In the genomic region with DNA sequence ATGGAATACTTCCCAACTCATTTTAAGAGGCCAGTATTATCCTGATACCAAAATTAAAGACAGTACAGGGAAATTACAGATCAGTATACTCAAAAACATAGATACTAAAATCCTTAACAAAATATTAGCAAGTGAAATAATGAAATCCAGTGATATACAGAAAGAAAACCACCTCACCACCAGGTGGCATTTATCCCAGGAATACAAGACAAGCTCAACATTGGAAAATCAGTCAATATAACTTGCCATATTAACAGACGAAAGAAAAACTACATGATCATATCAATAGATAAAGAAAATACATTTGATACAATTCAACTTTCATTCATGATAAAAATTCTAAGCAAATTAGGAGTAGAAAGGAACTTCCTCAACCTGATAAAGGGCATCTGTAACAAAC, we compare ENCODE assay signal across 8 cellular contexts. TPM values are rescaled to one million over a fixed set of nuclear protein-coding genes. Genes with fewer than 3 reads are reported as not detected.
DNase-seq lines count a peak whose midpoint lies in the region; ATAC-seq, FAIRE-seq and TF ChIP-seq lines count a peak whose summit lies in the region.
"Had no signal": no experiment of that assay in that cellular context is flagged by ENCODE, and none has a peak within 500 bp of the region (broad histone marks: within the 10 kb centered on the region; RNA-seq: fewer than 3 reads in every experiment).

No MANE protein-coding gene starts in this region.

- CTCF ChIA-PET in MCF 10A (lab: Yijun Ruan, JAX) = interaction anchor here (0.7 to 7.3 kb wide), 19 partner anchors 9 to 344 kb away, joined by 3 to 70 read pairs (median 6); no protein-coding TSS in a partner anchor

- H3K4me3 ChIP-seq in pancreas = no peak overlapping the region

- no peak overlapping the region for H3K27ac ChIP-seq in pancreas

- no peaks in the 10 kb centered on the region for H3K4me1 ChIP-seq in pancreas

- TF ChIP-seq CTCF in MCF 10A (IDR thresholded peaks at IDR 0.05; ENCODE audit: unreplicated experiment) (peak; percentile 39), pancreas (IDR thresholded peaks at IDR 0.05) (peak in 2 of 4 donors; percentile 21 to 24)

- POLR2A ChIA-PET in MCF 10A (lab: Yijun Ruan, JAX) = interaction anchor here (0.6 to 2.0 kb wide), 15 partner anchors 9 to 342 kb away, joined by 3 to 16 read pairs (median 4); no protein-coding TSS in a partner anchor

- no peaks in the 10 kb centered on the region for H3K4me1 Mint-ChIP-seq in MCF 10A (ENCODE audit: insufficient read depth, unreplicated experiment)
- H3K4me1 Mint-ChIP-seq in natural killer cell treated with Interleukin-12 subunit alpha and Interleukin-12 subunit beta and Interleukin-15 and Interleukin-18, amount 100 ng/mL, for 72 hours (ENCODE audit: low read depth in 2 of 2) = peaks cover 26 to 27% of the 10 kb centered on the region in 2 donors

- H3K27me3 ChIP-seq in pancreas = no peaks in the 10 kb centered on the region

- FAIRE-seq in pancreas (lab: Jason Lieb, UNC) = peak; percentile 43

- H3K27me3 Mint-ChIP-seq in MCF 10A (ENCODE audit: insufficient read depth, unreplicated experiment) = no peaks in the 10 kb centered on the region
- H3K27me3 Mint-ChIP-seq in natural killer cell treated with Interleukin-12 subunit alpha and Interleukin-12 subunit beta and Interleukin-15 and Interleukin-18, amount 100 ng/mL, for 72 hours = no peaks in the 10 kb centered on the region

- BruUV-seq in MCF 10A (replicated peaks; lab: Mats Ljungman, UMichigan) = no TSS peak

- no peak for ATAC-seq in pancreas
- ATAC-seq in natural killer cell treated with Interleukin-12 subunit alpha and Interleukin-12 subunit beta and Interleukin-15 and Interleukin-18, amount 100 ng/mL, for 72 hours = no peak

- intact Hi-C loops in MCF 10A (cut with micrococcal nuclease) = loop anchor here (1.0 to 2.0 kb wide), 2 partner anchors 34 to 82 kb away; no protein-coding TSS in a partner anchor
- intact Hi-C loops in pancreas (cut with DNase I) = no loop called here

- no peaks in the 10 kb centered on the region for H3K9me3 ChIP-seq in pancreas

- 3 to 8% methylated on average over 1 of the region's 1 CpG for WGBS in pancreas, 2 donors

- no peak overlapping the region for H3K27ac Mint-ChIP-seq in MCF 10A (ENCODE audit: low read depth, unreplicated experiment)
- H3K27ac Mint-ChIP-seq in natural killer cell treated with Interleukin-12 subunit alpha and Interleukin-12 subunit beta and Interleukin-15 and Interleukin-18, amount 100 ng/mL, for 72 hours = no peak overlapping the region

- DNase-seq in EL (peak; percentile 57), LHCN-M2 (ENCODE audit: low read depth) (peak; percentile 56), MCF 10A (ENCODE audit: unreplicated experiment) (peak; percentile 71), pancreas (no peak), ecto neural progenitor cell (ENCODE audit: low spot score) (no peak), NCI-H2227 (lab: John Stamatoyannopoulos, UW; ENCODE audit: unreplicated experiment) (no peak)
- DNase-seq in natural killer cell treated with Interleukin-12 subunit alpha and Interleukin-12 subunit beta and Interleukin-15 and Interleukin-18, amount 100 ng/mL, for 72 hours (ENCODE audit: low spot score) = no peak
- DNase-seq: naive B cell had no signal

- no peak overlapping the region for H3K4me3 Mint-ChIP-seq in MCF 10A (ENCODE audit: unreplicated experiment)
- H3K4me3 Mint-ChIP-seq in natural killer cell treated with Interleukin-12 subunit alpha and Interleukin-12 subunit beta and Interleukin-15 and Interleukin-18, amount 100 ng/mL, for 72 hours = no peak overlapping the region
- H3K4me3 Mint-ChIP-seq: naive B cell had no signal

- no peaks in the 10 kb centered on the region for H3K36me3 ChIP-seq in pancreas

- H3K36me3 Mint-ChIP-seq in MCF 10A (ENCODE audit: insufficient read depth, unreplicated experiment) = peaks cover 7% of the 10 kb centered on the region
- H3K36me3 Mint-ChIP-seq in natural killer cell treated with Interleukin-12 subunit alpha and Interleukin-12 subunit beta and Interleukin-15 and Interleukin-18, amount 100 ng/mL, for 72 hours = no peaks in the 10 kb centered on the region
- H3K36me3 Mint-ChIP-seq: naive B cell had no signal

- no peaks in the 10 kb centered on the region for H3K9me3 Mint-ChIP-seq in MCF 10A (ENCODE audit: unreplicated experiment)
- no peaks in the 10 kb centered on the region for H3K9me3 Mint-ChIP-seq in natural killer cell treated with Interleukin-12 subunit alpha and Interleukin-12 subunit beta and Interleukin-15 and Interleukin-18, amount 100 ng/mL, for 72 hours
- H3K9me3 Mint-ChIP-seq: naive B cell had no signal

RNA-seq across cellular contexts. Expression of a gene that starts 6.7 kb away (rescaled TPM):
- 0.06 and 0.40 TPM in 2 replicates for total RNA-seq in LHCN-M2 (2014; rRNA removed)
- 0.02 TPM for polyA plus RNA-seq in LHCN-M2 (2012)
- total RNA-seq in MCF 10A (2022) = 32.9 and 47.1 TPM in 2 replicates
- total RNA-seq in pancreas = 1 to 10 TPM in 3 of 6 donors, under 1 TPM in 3; 0.19 to 3.0 (median 0.83) TPM
- polyA plus RNA-seq in pancreas = 1 to 10 TPM; 1.3 to 2.4 TPM
- 10 to 100 TPM; 22.2 to 33.3 TPM for total RNA-seq in natural killer cell treated with Interleukin-12 subunit alpha and Interleukin-12 subunit beta and Interleukin-15 and Interleukin-18, amount 100 ng/mL, for 72 hours

RNA-seq across cellular contexts. Expression of a gene that starts 35.0 kb away (rescaled TPM):
- total RNA-seq in LHCN-M2 (2014; rRNA removed) = 80.7 and 81.2 TPM in 2 replicates
- 63.8 TPM for polyA plus RNA-seq in LHCN-M2 (2012)
- 40.9 and 48.1 TPM in 2 replicates for total RNA-seq in MCF 10A (2022)
- 10 to 100 TPM; 17.4 to 28.0 (median 23.6) TPM for total RNA-seq in pancreas
- polyA plus RNA-seq in pancreas = 10 to 100 TPM; 25.6 to 28.4 TPM
- total RNA-seq in natural killer cell treated with Interleukin-12 subunit alpha and Interleukin-12 subunit beta and Interleukin-15 and Interleukin-18, amount 100 ng/mL, for 72 hours = 1 to 10 TPM in 1 of 2 donors, under 1 TPM in 1; 1.00 to 1.3 TPM

RNA-seq across cellular contexts. Expression of a gene that starts 49.5 kb away (rescaled TPM):
- not detected in 2 replicates for total RNA-seq in LHCN-M2 (2014; rRNA removed)
- polyA plus RNA-seq in LHCN-M2 (2012) = not detected
- 0.39 and 0.44 TPM in 2 replicates for total RNA-seq in MCF 10A (2022)
- 1 to 10 TPM in 1 of 6 donors, under 1 TPM in 3, not detected in 2; 0.67 to 1.1 (median 0.90) TPM for total RNA-seq in pancreas
- 1 to 10 TPM in 1 of 2 donors, under 1 TPM in 1; 0.23 to 1.1 TPM for polyA plus RNA-seq in pancreas
- 10 to 100 TPM; 33.5 to 47.0 TPM for total RNA-seq in natural killer cell treated with Interleukin-12 subunit alpha and Interleukin-12 subunit beta and Interleukin-15 and Interleukin-18, amount 100 ng/mL, for 72 hours

RNA-seq across cellular contexts. Expression of a gene that starts 56.6 kb away (rescaled TPM):
- total RNA-seq in LHCN-M2 (2014; rRNA removed) (105 and 118 TPM in 2 replicates), MCF 10A (2022) (72.1 and 84.1 TPM in 2 replicates), pancreas (10 to 100 TPM; 34.0 to 68.1 (median 42.3) TPM)
- polyA plus RNA-seq in LHCN-M2 (2012) = 71.1 TPM
- 10 to 100 TPM; 63.1 to 66.8 TPM for polyA plus RNA-seq in pancreas
- total RNA-seq in natural killer cell treated with Interleukin-12 subunit alpha and Interleukin-12 subunit beta and Interleukin-15 and Interleukin-18, amount 100 ng/mL, for 72 hours = 100 to 1,000 TPM in 1 of 2 donors, 10 to 100 TPM in 1; 84.4 to 196 TPM

Comparison
In these comparisons a context has a peak if more than half of its experiments do, and no peak if none do; other contexts are left out.
1. DNase-seq: peak in EL (single experiment), LHCN-M2 (single experiment) and MCF 10A (single experiment); none in pancreas (0 of 6), ecto neural progenitor cell (single experiment), NCI-H2227 (single experiment) and natural killer cell treated with Interleukin-12 subunit alpha and Interleukin-12 subunit beta and Interleukin-15 and Interleukin-18, amount 100 ng/mL, for 72 hours (single experiment).
2. RNA of a gene that starts 35.0 kb away (total RNA-seq): 80.7 to 81.2 TPM in LHCN-M2, 40.9 to 48.1 TPM in MCF 10A and 17.4 to 28.0 TPM in pancreas; 1.00 to 1.3 TPM in natural killer cell treated with Interleukin-12 subunit alpha and Interleukin-12 subunit beta and Interleukin-15 and Interleukin-18, amount 100 ng/mL, for 72 hours; every median in the first group is over 4 times any median in the second.
3. RNA of a gene that starts 49.5 kb away (total RNA-seq): 33.5 to 47.0 TPM in natural killer cell treated with Interleukin-12 subunit alpha and Interleukin-12 subunit beta and Interleukin-15 and Interleukin-18, amount 100 ng/mL, for 72 hours; 0.67 to 1.1 TPM in pancreas, 0.39 to 0.44 TPM in MCF 10A and not detected in LHCN-M2; every median in the first group is over 10 times any median in the second.